ENCODE assay signal across 9 cellular contexts in the genomic region with DNA sequence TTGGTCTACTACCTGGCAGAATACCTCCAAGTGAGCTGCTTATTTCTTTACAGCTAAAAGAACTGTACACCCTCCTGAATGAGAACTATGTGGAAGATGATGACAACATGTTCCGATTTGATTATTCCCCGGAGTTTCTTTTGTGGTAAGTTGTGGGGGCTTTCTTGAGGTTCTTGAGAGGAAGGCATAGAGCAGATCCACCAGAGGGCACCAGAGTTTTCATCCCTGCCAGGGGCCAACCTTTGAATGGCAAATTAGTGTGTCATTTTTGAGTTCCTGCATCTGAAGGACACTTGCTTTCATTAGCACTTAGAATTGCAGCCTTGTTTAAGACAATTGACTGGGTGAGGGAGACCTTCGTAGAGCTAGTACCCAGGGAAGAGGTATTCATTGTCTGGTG. TPM values are rescaled to one million over a fixed set of nuclear protein-coding genes. Genes with fewer than 3 reads are reported as not detected.
DNase-seq lines count a peak whose midpoint lies in the region; ATAC-seq, FAIRE-seq and TF ChIP-seq lines count a peak whose summit lies in the region.
"Had no signal": no experiment of that assay in that cellular context is flagged by ENCODE, and none has a peak within 500 bp of the region (broad histone marks: within the 10 kb centered on the region; RNA-seq: fewer than 3 reads in every experiment).

No MANE protein-coding gene starts in this region.

- H3K27me3 Mint-ChIP-seq in stimulated activated memory B cell treated with anti-CD40 and anti-IgM and Interleukin-4, amounts not matched to agents 10 μg/mL and 1 μg/mL and 100 μg/mL, for 72 hours, result no peaks in the 10 kb centered on the region

- H3K4me3 ChIP-seq in esophagus squamous epithelium, result no peak overlapping the region
- H3K4me3 ChIP-seq: BLaER1 had no signal

- no peak for FAIRE-seq in GM12891 (lab: Jason Lieb, UNC)

- TF ChIP-seq CTCF in esophagus squamous epithelium (IDR thresholded peaks at IDR 0.05), result peak in 4 of 6 experiments; percentile 31 to 52 (median 42)

- 30 to 65% methylated on average over 2 to 3 of the region's 3 CpGs for WGBS in esophagus squamous epithelium, 2 donors

- H3K4me1 Mint-ChIP-seq in stimulated activated memory B cell treated with anti-CD40 and anti-IgM and Interleukin-4, amounts not matched to agents 10 μg/mL and 1 μg/mL and 100 μg/mL, for 72 hours, result peaks cover 14% of the 10 kb centered on the region

- no peak overlapping the region for H3K4me3 Mint-ChIP-seq in stimulated activated memory B cell treated with anti-CD40 and anti-IgM and Interleukin-4, amounts not matched to agents 10 μg/mL and 1 μg/mL and 100 μg/mL, for 72 hours

- TF ChIP-seq POLR2A in esophagus squamous epithelium (IDR thresholded peaks at IDR 0.05) (no peak), GM12891 (IDR thresholded peaks at IDR 0.05; ENCODE audit: low read depth, low read length) (no peak)

- peak; percentile 35 for DNase-seq in NCI-H2107 treated with DMSO at 0.1 percent for 48 hours (lab: John Stamatoyannopoulos, UW; ENCODE audit: unreplicated experiment)
- no peak for DNase-seq in NCI-H2107 (lab: John Stamatoyannopoulos, UW)
- peak; percentile 32 for DNase-seq in OCI-M1 (lab: John Stamatoyannopoulos, UW)
- no peak for DNase-seq in esophagus squamous epithelium (lab: John Stamatoyannopoulos, UW)
- no peak for DNase-seq in GM12891 (ENCODE audit: insufficient read length, low spot score)
- no peak for DNase-seq in HuH-7.5 (ENCODE audit: low spot score)

- H3K9me3 ChIP-seq in esophagus squamous epithelium, result no peaks in the 10 kb centered on the region
- H3K9me3 ChIP-seq: BLaER1 had no signal

- H3K27me3 ChIP-seq in esophagus squamous epithelium, result no peaks in the 10 kb centered on the region
- H3K27me3 ChIP-seq: BLaER1 had no signal

- ATAC-seq in stimulated activated memory B cell treated with anti-CD40 and anti-IgM and Interleukin-4, amounts not matched to agents 10 μg/mL and 1 μg/mL and 100 μg/mL, for 72 hours, result no peak
- ATAC-seq in HG03439 (IDR thresholded peaks at IDR 0.05; ENCODE audit: unreplicated experiment), result no peak

- peaks cover 32 to 81% (median 47%) of the 10 kb centered on the region in 3 donors for H3K4me1 ChIP-seq in esophagus squamous epithelium

- peaks cover 65% of the 10 kb centered on the region for H3K36me3 Mint-ChIP-seq in stimulated activated memory B cell treated with anti-CD40 and anti-IgM and Interleukin-4, amounts not matched to agents 10 μg/mL and 1 μg/mL and 100 μg/mL, for 72 hours

- no peaks in the 10 kb centered on the region for H3K9me3 Mint-ChIP-seq in stimulated activated memory B cell treated with anti-CD40 and anti-IgM and Interleukin-4, amounts not matched to agents 10 μg/mL and 1 μg/mL and 100 μg/mL, for 72 hours

- peaks cover 29 to 84% (median 44%) of the 10 kb centered on the region in 3 donors for H3K36me3 ChIP-seq in esophagus squamous epithelium

- intact Hi-C loops in esophagus squamous epithelium (cut with DNase I), result no loop called here

- peak overlapping the region; percentile 34 for H3K27ac Mint-ChIP-seq in stimulated activated memory B cell treated with anti-CD40 and anti-IgM and Interleukin-4, amounts not matched to agents 10 μg/mL and 1 μg/mL and 100 μg/mL, for 72 hours

- H3K27ac ChIP-seq in esophagus squamous epithelium, result peak overlapping the region in 3 of 4 donors; percentile 55 to 90 (median 90)
- H3K27ac ChIP-seq: BLaER1 had no signal

TF ChIP-seq in GM12891, 5 proteins besides CTCF, POLR2A, EP300 and RAD21:
- TF ChIP-seq TAF1 (IDR thresholded peaks at IDR 0.05; ENCODE audit: low read depth, low read length) (no peak), SPI1 (IDR thresholded peaks at IDR 0.05; ENCODE audit: low read depth, low read length) (no peak), PAX5 (IDR thresholded peaks at IDR 0.05; ENCODE audit: insufficient read depth, low read length, severe bottlenecking) (no peak), POU2F2 (IDR thresholded peaks at IDR 0.05; ENCODE audit: low read depth, low read length) (no peak), POLR2AphosphoS5 (IDR thresholded peaks at IDR 0.05; ENCODE audit: low read depth, low read length) (no peak)

RNA-seq across cellular contexts. Expression of a gene that starts 35.0 kb away (rescaled TPM):
- 10 to 100 TPM; 54.6 to 66.2 (median 57.8) TPM for total RNA-seq in esophagus squamous epithelium
- 97.0 TPM for polyA plus RNA-seq in GM12891 (2012; ENCODE audit: low read depth, missing spikeins)

RNA-seq across cellular contexts. Expression of a gene that starts 36.2 kb away (rescaled TPM):
- total RNA-seq in esophagus squamous epithelium, result 100 to 1,000 TPM in 1 of 4 donors, 10 to 100 TPM in 3; 16.3 to 105 (median 20.5) TPM
- polyA plus RNA-seq in GM12891 (2012; ENCODE audit: low read depth, missing spikeins), result 0.53 TPM

RNA-seq across cellular contexts. Expression of a gene that starts 39.3 kb away (rescaled TPM):
- 1 to 10 TPM; 1.7 to 6.9 (median 4.5) TPM for total RNA-seq in esophagus squamous epithelium
- 8.1 TPM for polyA plus RNA-seq in GM12891 (2012; ENCODE audit: low read depth, missing spikeins)

RNA-seq across cellular contexts. Expression of a gene that starts 44.7 kb away (rescaled TPM):
- total RNA-seq in esophagus squamous epithelium, result 10 to 100 TPM; 23.8 to 44.1 (median 34.7) TPM
- 24.3 TPM for polyA plus RNA-seq in GM12891 (2012; ENCODE audit: low read depth, missing spikeins)

RNA-seq across cellular contexts. Expression of a gene that starts 52.1 kb away (rescaled TPM):
- total RNA-seq in esophagus squamous epithelium, result 10 to 100 TPM; 19.8 to 28.4 (median 25.3) TPM
- polyA plus RNA-seq in GM12891 (2012; ENCODE audit: low read depth, missing spikeins), result 21.4 TPM

Comparison
In these comparisons a context has a peak if more than half of its experiments do, and no peak if none do; other contexts are left out.
1. DNase-seq: peak in NCI-H2107 treated with DMSO at 0.1 percent for 48 hours (single experiment) and OCI-M1 (single experiment); none in NCI-H2107 (single experiment), esophagus squamous epithelium (single experiment), GM12891 (single experiment) and HuH-7.5 (single experiment).